Comparison of ENCODE assay signal across 23 cellular contexts in genomic region chr10:131183546-131184045, GRCh38.
"Had no signal": no experiment of that assay in that cellular context is flagged by ENCODE, and none has a peak within 500 bp of the region (broad histone marks: within the 10 kb centered on the region; RNA-seq: fewer than 3 reads in every experiment).

No MANE protein-coding gene starts in this region.

- H3K27ac ChIP-seq: foreskin keratinocyte, lower lobe of right lung, skin epidermis, thoracic aorta, uterus, VCaP had no signal

- H3K27ac Mint-ChIP-seq: activated CD4-positive, alpha-beta T cell treated with anti-CD3 and anti-CD28 coated beads, Interleukin-2, amount 10 ng/mL, durations not matched to agents 7 days and 5 days; activated CD8-positive, alpha-beta T cell treated with anti-CD3 and anti-CD28 coated beads for 36 hours; activated naive CD4-positive, alpha-beta T cell treated with anti-CD3 and anti-CD28 coated beads for 36 hours; activated T-helper 2 cell treated with anti-CD3 and anti-CD28 coated beads, Interferon-gamma antibody, Interleukin-2, Interleukin-4, amounts not matched to agents 10 μg/mL and 5 μg/mL and 100 μg/mL, durations not matched to agents 14 hours and 24 hours and 36 hours; naive B cell; stimulated activated memory B cell treated with anti-CD40 and anti-IgM and Interleukin-4, amounts not matched to agents 10 μg/mL and 1 μg/mL and 100 μg/mL, for 72 hours had no signal

- ATAC-seq: activated CD4-positive, CD25-positive, alpha-beta regulatory T cell treated with anti-CD3 and anti-CD28 coated beads, Interleukin-2, amount 50 U/mL, for 24 hours; activated CD8-positive, alpha-beta T cell treated with anti-CD3 and anti-CD28 coated beads for 36 hours; activated T-cell treated with anti-CD3 and anti-CD28 coated beads, Interleukin-2, amount 50 U/mL, for 4 hours; foreskin keratinocyte; left lobe of liver; lower lobe of right lung; stimulated activated memory B cell treated with anti-CD40 and anti-IgM and Interleukin-4, amounts not matched to agents 10 μg/mL and 1 μg/mL and 100 μg/mL, for 72 hours had no signal

- H3K4me2 ChIP-seq: SK-N-SH had no signal

- H3K9me3 Mint-ChIP-seq: activated CD4-positive, alpha-beta T cell treated with anti-CD3 and anti-CD28 coated beads, Interleukin-2, amount 10 ng/mL, durations not matched to agents 7 days and 5 days; activated CD8-positive, alpha-beta T cell treated with anti-CD3 and anti-CD28 coated beads for 36 hours; activated T-cell treated with anti-CD3 and anti-CD28 coated beads, Interleukin-2, amount 50 U/mL, for 4 hours; activated T-helper 2 cell treated with anti-CD3 and anti-CD28 coated beads, Interferon-gamma antibody, Interleukin-2, Interleukin-4, amounts not matched to agents 10 μg/mL and 5 μg/mL and 100 μg/mL, durations not matched to agents 14 hours and 24 hours and 36 hours; stimulated activated memory B cell treated with anti-CD40 and anti-IgM and Interleukin-4, amounts not matched to agents 10 μg/mL and 1 μg/mL and 100 μg/mL, for 72 hours had no signal

- H3K9ac ChIP-seq: SK-N-SH had no signal

- H3K4me1 ChIP-seq: foreskin keratinocyte, lower lobe of right lung, uterus had no signal

- H3K4me3 ChIP-seq: lower lobe of right lung, skin epidermis, thoracic aorta, uterus had no signal

- H3K36me3 Mint-ChIP-seq: naive B cell; stimulated activated memory B cell treated with anti-CD40 and anti-IgM and Interleukin-4, amounts not matched to agents 10 μg/mL and 1 μg/mL and 100 μg/mL, for 72 hours had no signal

- H3K27me3 Mint-ChIP-seq: activated CD4-positive, alpha-beta T cell treated with anti-CD3 and anti-CD28 coated beads, Interleukin-2, amount 10 ng/mL, durations not matched to agents 7 days and 5 days had no signal

- FAIRE-seq: endometrium had no signal

- H3K36me3 ChIP-seq: lower lobe of right lung, thoracic aorta, uterus had no signal

- H3K9me3 ChIP-seq: lower lobe of right lung, SK-N-SH, thoracic aorta, uterus had no signal

- H3K4me1 Mint-ChIP-seq: activated CD4-positive, alpha-beta T cell treated with anti-CD3 and anti-CD28 coated beads, Interleukin-2, amount 10 ng/mL, durations not matched to agents 7 days and 5 days; naive B cell; stimulated activated memory B cell treated with anti-CD40 and anti-IgM and Interleukin-4, amounts not matched to agents 10 μg/mL and 1 μg/mL and 100 μg/mL, for 72 hours had no signal

- H3K27me3 ChIP-seq: foreskin keratinocyte, uterus had no signal

- DNase-seq: activated CD4-positive, alpha-beta T cell treated with anti-CD3 and anti-CD28 coated beads, Interleukin-2, amount 10 ng/mL, durations not matched to agents 7 days and 5 days; activated CD8-positive, alpha-beta T cell treated with anti-CD3 and anti-CD28 coated beads for 36 hours; activated naive CD4-positive, alpha-beta T cell treated with anti-CD3 and anti-CD28 coated beads for 36 hours; activated T-cell treated with anti-CD3 and anti-CD28 coated beads, Interleukin-2, amount 50 U/mL, for 4 hours; amygdala; effector CD4-positive, alpha-beta T cell; erythroblast; foreskin keratinocyte; lower lobe of right lung; naive B cell; nucleus accumbens; SK-N-SH; stimulated activated CD4-positive, alpha-beta T cell treated with anti-CD3 and anti-CD28 coated beads, Interleukin-2, amount 100 ng/mL, for 24 hours; T-helper 2 cell; uterus had no signal

- H3K4me3 Mint-ChIP-seq: activated CD4-positive, alpha-beta T cell treated with anti-CD3 and anti-CD28 coated beads, Interleukin-2, amount 10 ng/mL, durations not matched to agents 7 days and 5 days; activated CD8-positive, alpha-beta T cell treated with anti-CD3 and anti-CD28 coated beads for 36 hours; activated naive CD4-positive, alpha-beta T cell treated with anti-CD3 and anti-CD28 coated beads for 36 hours; activated T-cell treated with anti-CD3 and anti-CD28 coated beads, Interleukin-2, amount 50 U/mL, for 4 hours; naive B cell; stimulated activated memory B cell treated with anti-CD40 and anti-IgM and Interleukin-4, amounts not matched to agents 10 μg/mL and 1 μg/mL and 100 μg/mL, for 72 hours had no signal
